ENCODE assay signal across 17 cellular contexts in genomic region chr4:163673848-163674702, GRCh38.
DNase-seq lines count a peak whose midpoint lies in the region; ATAC-seq and TF ChIP-seq lines count a peak whose summit lies in the region.
"Had no signal": no experiment of that assay in that cellular context is flagged by ENCODE, and none has a peak within 500 bp of the region (broad histone marks: within the 10 kb centered on the region; RNA-seq: fewer than 3 reads in every experiment).

No MANE protein-coding gene starts in this region.

- no peak overlapping the region for H3K27ac Mint-ChIP-seq in activated naive CD8-positive, alpha-beta T cell treated with anti-CD3 and anti-CD28 coated beads, Interleukin-2, amount 50 U/mL, for 24 hours
- H3K27ac Mint-ChIP-seq in HFFc6, result no peak overlapping the region
- no peak overlapping the region for H3K27ac Mint-ChIP-seq in naive thymus-derived CD4-positive, alpha-beta T cell
- H3K27ac Mint-ChIP-seq: activated CD4-positive, alpha-beta memory T cell treated with anti-CD3 and anti-CD28 coated beads for 36 hours; activated T-helper 17 cell treated with anti-CD3 and anti-CD28 coated beads, Interleukin-2, amount 50 U/mL, for 72 hours had no signal

- H3K9me3 Mint-ChIP-seq in activated naive CD8-positive, alpha-beta T cell treated with anti-CD3 and anti-CD28 coated beads, Interleukin-2, amount 50 U/mL, for 24 hours, result peaks cover 4% of the 10 kb centered on the region
- H3K9me3 Mint-ChIP-seq in HFFc6, result no peaks in the 10 kb centered on the region; the same call in 1 of the 2 replicates
- peaks cover 0 to 2% (median 0%) of the 10 kb centered on the region in 11 donors for H3K9me3 Mint-ChIP-seq in naive thymus-derived CD4-positive, alpha-beta T cell
- H3K9me3 Mint-ChIP-seq: activated CD4-positive, alpha-beta memory T cell treated with anti-CD3 and anti-CD28 coated beads for 36 hours; activated T-helper 17 cell treated with anti-CD3 and anti-CD28 coated beads, Interleukin-2, amount 50 U/mL, for 72 hours had no signal

- intact Hi-C loops in naive thymus-derived CD4-positive, alpha-beta T cell (cut with micrococcal nuclease), result loop anchor here in 1 of 2 donors (1.0 to 2.0 kb wide), 2 partner anchors 9 to 21 kb away; no protein-coding TSS in a partner anchor

- POLR2A ChIA-PET in naive thymus-derived CD4-positive, alpha-beta T cell (lab: Charles Lee), result interaction anchor here (0.8 kb wide), 1 partner anchor 180 kb away, joined by 3 read pairs; no protein-coding TSS in a partner anchor

- H3K4me1 Mint-ChIP-seq in activated naive CD8-positive, alpha-beta T cell treated with anti-CD3 and anti-CD28 coated beads, Interleukin-2, amount 50 U/mL, for 24 hours, result peaks cover 13% of the 10 kb centered on the region
- no peaks in the 10 kb centered on the region for H3K4me1 Mint-ChIP-seq in HFFc6 (ENCODE audit: low read depth)
- H3K4me1 Mint-ChIP-seq in naive thymus-derived CD4-positive, alpha-beta T cell, result peaks cover 0 to 52% (median 28%) of the 10 kb centered on the region in 7 donors
- H3K4me1 Mint-ChIP-seq: activated T-helper 17 cell treated with anti-CD3 and anti-CD28 coated beads, Interleukin-2, amount 50 U/mL, for 72 hours had no signal

- CTCF ChIA-PET in naive thymus-derived CD4-positive, alpha-beta T cell (lab: Charles Lee), result interaction anchor here (1.1 to 4.1 kb wide), 4 partner anchors 10 to 123 kb away, joined by 3 to 15 read pairs (median 4); no protein-coding TSS in a partner anchor

- no peak overlapping the region for H3K4me3 Mint-ChIP-seq in activated naive CD8-positive, alpha-beta T cell treated with anti-CD3 and anti-CD28 coated beads, Interleukin-2, amount 50 U/mL, for 24 hours
- no peak overlapping the region for H3K4me3 Mint-ChIP-seq in HFFc6
- H3K4me3 Mint-ChIP-seq in naive thymus-derived CD4-positive, alpha-beta T cell, result no peak overlapping the region
- H3K4me3 Mint-ChIP-seq: activated CD4-positive, alpha-beta memory T cell treated with anti-CD3 and anti-CD28 coated beads for 36 hours; activated T-helper 17 cell treated with anti-CD3 and anti-CD28 coated beads, Interleukin-2, amount 50 U/mL, for 72 hours had no signal

- H3K4me3 ChIP-seq in naive thymus-derived CD4-positive, alpha-beta T cell (ENCODE audit: low read length), result no peak overlapping the region
- H3K4me3 ChIP-seq: pancreas, thoracic aorta had no signal

- TF ChIP-seq CTCF in HFFc6 (IDR thresholded peaks at IDR 0.05), result no peak

- H3K27ac ChIP-seq in naive thymus-derived CD4-positive, alpha-beta T cell (ENCODE audit: low read depth, low read length), result no peak overlapping the region
- H3K27ac ChIP-seq: pancreas, thoracic aorta had no signal

- peak; percentile 9 for DNase-seq in UCSD-AML1 (lab: John Stamatoyannopoulos, UW; ENCODE audit: unreplicated experiment)
- no peak for DNase-seq in stimulated activated CD4-positive, alpha-beta T cell treated with anti-CD3 and anti-CD28 coated beads, Interleukin-4, amount 100 ng/mL, for 24 hours
- DNase-seq in activated naive CD8-positive, alpha-beta T cell treated with anti-CD3 and anti-CD28 coated beads, Interleukin-2, amount 50 U/mL, for 24 hours, result no peak
- no peak for DNase-seq in HFFc6
- DNase-seq in naive thymus-derived CD4-positive, alpha-beta T cell, result no peak
- DNase-seq: activated CD4-positive, alpha-beta memory T cell treated with anti-CD3 and anti-CD28 coated beads for 36 hours; cortex of kidney; DMS153; erythroblast; NCI-H187; NCI-H524 treated with DMSO at 0.1 percent for 48 hours; pancreas had no signal

- no peaks in the 10 kb centered on the region for H3K9me3 ChIP-seq in naive thymus-derived CD4-positive, alpha-beta T cell (ENCODE audit: control insufficient read depth in 2 of 3, low read length in 3 of 3)
- H3K9me3 ChIP-seq: pancreas, thoracic aorta had no signal

- H3K36me3 Mint-ChIP-seq in activated naive CD8-positive, alpha-beta T cell treated with anti-CD3 and anti-CD28 coated beads, Interleukin-2, amount 50 U/mL, for 24 hours (ENCODE audit: low read depth), result no peaks in the 10 kb centered on the region
- H3K36me3 Mint-ChIP-seq in HFFc6 (ENCODE audit: low read depth), result no peaks in the 10 kb centered on the region
- peaks cover 0 to 4% (median 0%) of the 10 kb centered on the region in 5 donors for H3K36me3 Mint-ChIP-seq in naive thymus-derived CD4-positive, alpha-beta T cell
- H3K36me3 Mint-ChIP-seq: activated CD4-positive, alpha-beta memory T cell treated with anti-CD3 and anti-CD28 coated beads for 36 hours had no signal

- H3K27me3 Mint-ChIP-seq in activated naive CD8-positive, alpha-beta T cell treated with anti-CD3 and anti-CD28 coated beads, Interleukin-2, amount 50 U/mL, for 24 hours, result no peaks in the 10 kb centered on the region
- H3K27me3 Mint-ChIP-seq in HFFc6 (ENCODE audit: insufficient read depth), result no peaks in the 10 kb centered on the region
- no peaks in the 10 kb centered on the region for H3K27me3 Mint-ChIP-seq in naive thymus-derived CD4-positive, alpha-beta T cell
- H3K27me3 Mint-ChIP-seq: activated CD4-positive, alpha-beta memory T cell treated with anti-CD3 and anti-CD28 coated beads for 36 hours; activated T-helper 17 cell treated with anti-CD3 and anti-CD28 coated beads, Interleukin-2, amount 50 U/mL, for 72 hours had no signal

- ATAC-seq in GM18505 (IDR thresholded peaks at IDR 0.05; ENCODE audit: unreplicated experiment), result peak; percentile 68
- ATAC-seq in GM21576 (IDR thresholded peaks at IDR 0.05; ENCODE audit: unreplicated experiment), result peak; percentile 67
- peak; percentile 62 for ATAC-seq in HG03442 (IDR thresholded peaks at IDR 0.05; ENCODE audit: unreplicated experiment)
- no peak for ATAC-seq in activated naive CD8-positive, alpha-beta T cell treated with anti-CD3 and anti-CD28 coated beads, Interleukin-2, amount 50 U/mL, for 24 hours
- ATAC-seq in naive thymus-derived CD4-positive, alpha-beta T cell, result no peak
- ATAC-seq: activated T-helper 17 cell treated with anti-CD3 and anti-CD28 coated beads, Interleukin-2, amount 50 U/mL, for 72 hours; pancreas had no signal

- no peaks in the 10 kb centered on the region for H3K27me3 ChIP-seq in naive thymus-derived CD4-positive, alpha-beta T cell (ENCODE audit: control insufficient read depth in 2 of 2, insufficient read depth in 2 of 2, low read length in 2 of 2)
- H3K27me3 ChIP-seq: pancreas had no signal

- no peaks in the 10 kb centered on the region for H3K4me1 ChIP-seq in naive thymus-derived CD4-positive, alpha-beta T cell (ENCODE audit: control insufficient read depth in 2 of 2, insufficient read depth in 2 of 2, low read length in 2 of 2)
- H3K4me1 ChIP-seq: pancreas had no signal

- H3K36me3 ChIP-seq in naive thymus-derived CD4-positive, alpha-beta T cell (ENCODE audit: control insufficient read depth in 2 of 3, insufficient read depth in 3 of 3, low read length in 3 of 3), result no peaks in the 10 kb centered on the region
- H3K36me3 ChIP-seq: pancreas, thoracic aorta had no signal

- no peak for TF ChIP-seq POLR2A in GM18505 (IDR thresholded peaks at IDR 0.05; ENCODE audit: borderline replicate concordance, extremely low read depth, insufficient read depth, insufficient read length)

Comparison
In these comparisons a context has a peak if more than half of its experiments do, and no peak if none do; other contexts are left out.
1. ATAC-seq: peak in GM18505 (single experiment), GM21576 (single experiment) and HG03442 (single experiment); none in activated naive CD8-positive, alpha-beta T cell treated with anti-CD3 and anti-CD28 coated beads, Interleukin-2, amount 50 U/mL, for 24 hours (single experiment) and naive thymus-derived CD4-positive, alpha-beta T cell (single experiment).